8 cellular contexts compared by ENCODE assay signal in the genomic region with DNA sequence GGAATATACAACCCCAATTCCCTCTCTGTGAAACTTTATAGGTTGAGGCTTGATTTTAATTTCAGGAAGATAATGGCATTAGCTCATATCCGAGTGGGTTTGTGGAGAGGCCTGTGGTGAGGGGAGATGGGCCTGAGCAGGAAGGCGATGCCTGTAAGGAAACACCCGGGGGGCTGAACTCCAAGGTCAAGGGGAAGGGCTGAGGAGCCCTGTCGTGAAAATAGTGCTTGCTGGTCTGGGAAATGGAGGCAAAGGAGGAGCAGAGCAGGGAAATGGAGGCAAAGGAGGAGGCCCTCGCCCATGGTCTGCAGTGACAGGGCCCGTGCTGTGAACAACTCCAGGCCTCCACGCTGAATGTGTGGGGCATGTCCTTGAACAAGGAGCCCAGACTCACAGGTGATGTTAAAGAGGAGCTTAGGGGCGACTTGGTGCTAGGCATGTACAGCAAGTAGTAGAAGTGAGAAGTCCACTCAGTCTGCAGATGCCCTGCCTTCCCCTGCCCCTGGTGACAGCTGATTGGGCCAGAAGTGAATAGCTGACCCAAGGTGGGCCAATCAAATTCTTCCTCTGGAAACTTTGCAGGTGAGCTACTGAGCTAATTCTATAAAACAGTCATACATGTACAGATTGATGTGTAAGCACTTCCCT. TPM values are rescaled to one million over a fixed set of nuclear protein-coding genes. Genes with fewer than 3 reads are reported as not detected.
DNase-seq lines count a peak whose midpoint lies in the region; ATAC-seq and TF ChIP-seq lines count a peak whose summit lies in the region.

No MANE protein-coding gene starts in this region.

- H3K27me3 Mint-ChIP-seq in CD4-positive, alpha-beta memory T cell: peaks cover 33 to 42% of the 10 kb centered on the region in 2 donors

- no peak overlapping the region for H3K4me2 ChIP-seq in PC-3 (ENCODE audit: low read length)

- H3K9me3 ChIP-seq in PC-3 (ENCODE audit: low read length) (no peaks in the 10 kb centered on the region), thoracic aorta (no peaks in the 10 kb centered on the region)
- H3K9me3 ChIP-seq in CD4-positive, alpha-beta memory T cell (ENCODE audit: control insufficient read depth in 1 of 2, low read length in 2 of 2): no peaks in the 10 kb centered on the region

- CTCF ChIA-PET in PC-3 (lab: Charles Lee): no interaction called here
- CTCF ChIA-PET in CD4-positive, alpha-beta memory T cell (lab: Charles Lee; ENCODE audit: partially characterized antibody): interaction anchor here (0.7 to 1.3 kb wide), 3 partner anchors 22 to 28 kb away, joined by 3 to 4 read pairs (median 4); no protein-coding TSS in a partner anchor

- H3K4me3 ChIP-seq in PC-3 (ENCODE audit: low read length) (no peak overlapping the region), thoracic aorta (peak overlapping the region; percentile 71)
- H3K4me3 ChIP-seq in CD4-positive, alpha-beta memory T cell (ENCODE audit: low read length in 2 of 2): no peak overlapping the region

- H3K36me3 Mint-ChIP-seq in CD4-positive, alpha-beta memory T cell: no peaks in the 10 kb centered on the region

- BruUV-seq in PC-3 (replicated peaks; lab: Mats Ljungman, UMichigan): no TSS peak

- H3K9me2 ChIP-seq in PC-3 (replicated peaks; ENCODE audit: low read length): no peaks in the 10 kb centered on the region

- H3K4me1 ChIP-seq in PC-3 (ENCODE audit: insufficient read depth, low read length) (no peaks in the 10 kb centered on the region), thoracic aorta (ENCODE audit: control insufficient read depth in 1 of 2, low read depth in 2 of 2) (peaks cover 14 to 19% of the 10 kb centered on the region in 2 donors)
- no peaks in the 10 kb centered on the region for H3K4me1 ChIP-seq in CD4-positive, alpha-beta memory T cell (ENCODE audit: insufficient read depth, low read length)

- no peak for TF ChIP-seq CTCF in PC-3 (conservative IDR thresholded peaks at IDR 0.05; ENCODE audit: low read depth, low read length)
- no peak for TF ChIP-seq CTCF in thoracic aorta (IDR thresholded peaks at IDR 0.05)

- H3K9ac ChIP-seq in PC-3 (ENCODE audit: low read length): no peak overlapping the region

- peaks cover 0 to 15% (median 3%) of the 10 kb centered on the region in 4 donors for H3K4me1 Mint-ChIP-seq in CD4-positive, alpha-beta memory T cell

- H3K27ac Mint-ChIP-seq in CD4-positive, alpha-beta memory T cell: peak overlapping the region in 1 of 7 donors; percentile 25

- no peak overlapping the region for H2AFZ ChIP-seq in PC-3 (ENCODE audit: low read length)

- H3K27ac ChIP-seq in PC-3 (ENCODE audit: low read length): no peak overlapping the region
- peak overlapping the region in 1 of 2 donors; percentile 55 for H3K27ac ChIP-seq in thoracic aorta
- H3K27ac ChIP-seq in CD4-positive, alpha-beta memory T cell (ENCODE audit: low read depth, low read length): no peak overlapping the region

- peak; percentile 46; the same call in 1 of the 2 replicates for ATAC-seq in PC-3
- ATAC-seq in thoracic aorta (ENCODE audit: insufficient number of reproducible peaks, low FRiP score, low read depth): no peak
- no peak for ATAC-seq in left colon
- ATAC-seq in HG02970 (IDR thresholded peaks at IDR 0.05; ENCODE audit: low FRiP score, unreplicated experiment): no peak

- H3K27me3 ChIP-seq in PC-3 (ENCODE audit: low read length): peaks cover 63% of the 10 kb centered on the region
- H3K27me3 ChIP-seq in thoracic aorta (replicated peaks; ENCODE audit: insufficient read depth): no peaks in the 10 kb centered on the region
- H3K27me3 ChIP-seq in CD4-positive, alpha-beta memory T cell (ENCODE audit: insufficient read depth, low read length): no peaks in the 10 kb centered on the region

- H3K36me3 ChIP-seq in PC-3 (ENCODE audit: low read depth, low read length) (no peaks in the 10 kb centered on the region), thoracic aorta (no peaks in the 10 kb centered on the region)
- no peaks in the 10 kb centered on the region for H3K36me3 ChIP-seq in CD4-positive, alpha-beta memory T cell (ENCODE audit: insufficient read depth, low read length)

- intact Hi-C loops in PC-3 (cut with micrococcal nuclease): no loop called here
- intact Hi-C loops in CD4-positive, alpha-beta memory T cell (cut with micrococcal nuclease): no loop called here
- intact Hi-C loops in left colon (cut with DNase I, micrococcal nuclease): no loop called here

- peak overlapping the region in 1 of 8 donors; percentile 43 for H3K4me3 Mint-ChIP-seq in CD4-positive, alpha-beta memory T cell

- H3F3A ChIP-seq in PC-3 (ENCODE audit: low read length, unreplicated experiment): no peaks in the 10 kb centered on the region

- H3K9me3 Mint-ChIP-seq in CD4-positive, alpha-beta memory T cell: no peaks in the 10 kb centered on the region

- peak; percentile 41 for DNase-seq in NCI-H510A treated with DMSO at 0.1 percent for 48 hours (lab: John Stamatoyannopoulos, UW)
- no peak for DNase-seq in NCI-H510A (lab: John Stamatoyannopoulos, UW)
- peak; percentile 10 for DNase-seq in PC-3
- DNase-seq in germinal center (ENCODE audit: low spot score): peak; percentile 17
- DNase-seq in thoracic aorta (ENCODE audit: low spot score): no peak
- DNase-seq in CD4-positive, alpha-beta memory T cell: no peak
- DNase-seq in left colon: no peak

- no peaks in the 10 kb centered on the region for H4K20me1 ChIP-seq in PC-3 (ENCODE audit: low read length)

- POLR2A ChIA-PET in PC-3 (lab: Charles Lee; ENCODE audit: unreplicated experiment): interaction anchor here (0.5 kb wide), 1 partner anchor 9 kb away, joined by 3 read pairs; no protein-coding TSS in a partner anchor
- POLR2A ChIA-PET in CD4-positive, alpha-beta memory T cell (lab: Charles Lee; ENCODE audit: partially characterized antibody): no interaction called here

- no peaks in the 10 kb centered on the region for H3K79me2 ChIP-seq in PC-3 (ENCODE audit: low read length)

RNA-seq across cellular contexts. Expression of gene MRPS23, which starts 38.1 kb away (rescaled TPM):
- total RNA-seq in PC-3 (2014; rRNA removed): 63.9 and 97.5 TPM in 2 replicates
- total RNA-seq in thoracic aorta: 10 to 100 TPM; 16.2 to 16.6 TPM
- 10 to 100 TPM; 28.7 to 29.5 TPM for total RNA-seq in CD4-positive, alpha-beta memory T cell
- 10 to 100 TPM; 35.7 to 41.7 TPM for polyA plus RNA-seq in CD4-positive, alpha-beta memory T cell
- total RNA-seq in left colon: 10 to 100 TPM; 18.0 to 21.3 TPM

Comparison
In these comparisons a context has a peak if more than half of its experiments do, and no peak if none do; other contexts are left out.
1. DNase-seq: peak in NCI-H510A treated with DMSO at 0.1 percent for 48 hours (single experiment), PC-3 (single experiment) and germinal center (single experiment); none in NCI-H510A (single experiment), thoracic aorta (single experiment), CD4-positive, alpha-beta memory T cell (0 of 5) and left colon (0 of 2).